In genomic region chr11:71130106-71130505, GRCh38 we compare ENCODE assay signal across 21 cellular contexts.
"Had no signal": no experiment of that assay in that cellular context is flagged by ENCODE, and none has a peak within 500 bp of the region (broad histone marks: within the 10 kb centered on the region; RNA-seq: fewer than 3 reads in every experiment).

No MANE protein-coding gene starts in this region.

- H3K36me3 Mint-ChIP-seq: activated naive CD8-positive, alpha-beta T cell treated with anti-CD3 and anti-CD28 coated beads, Interleukin-2, amount 10 ng/mL, durations not matched to agents 7 days and 5 days; naive thymus-derived CD8-positive, alpha-beta T cell; stimulated activated effector memory CD8-positive, alpha-beta T cell treated with anti-CD3 and anti-CD28 coated beads, Interleukin-12 subunit alpha, Interleukin-12 subunit beta, amount 100 ng/mL, for 72 hours had no signal

- H3K4me3 Mint-ChIP-seq: activated naive CD8-positive, alpha-beta T cell treated with anti-CD3 and anti-CD28 coated beads, Interleukin-2, amount 10 ng/mL, durations not matched to agents 7 days and 5 days; activated T-cell treated with anti-CD3 and anti-CD28 coated beads, Interleukin-2, amount 50 U/mL, for 4 hours; naive thymus-derived CD8-positive, alpha-beta T cell; stimulated activated effector memory CD8-positive, alpha-beta T cell treated with anti-CD3 and anti-CD28 coated beads, Interleukin-12 subunit alpha, Interleukin-12 subunit beta, amount 100 ng/mL, for 72 hours; stimulated activated naive CD8-positive, alpha-beta T cell treated with anti-CD3 and anti-CD28 coated beads, Interleukin-15, amount 100 ng/mL, for 72 hours had no signal

- H3K9me3 ChIP-seq: breast epithelium, heart right ventricle, lower lobe of right lung, prostate gland, tibial nerve, vagina had no signal

- DNase-seq: activated CD4-positive, alpha-beta T cell treated with anti-CD3 and anti-CD28 coated beads, Interleukin-2, amount 50 U/mL, for 4 hours; activated CD8-positive, alpha-beta memory T cell treated with anti-CD3 and anti-CD28 coated beads for 24 hours; activated CD8-positive, alpha-beta memory T cell treated with anti-CD3 and anti-CD28 coated beads, Interleukin-2, amount 50 U/mL, for 4 hours; activated naive CD4-positive, alpha-beta T cell treated with Interleukin-2 at 50 U/mL for 16 hours; activated naive CD8-positive, alpha-beta T cell treated with anti-CD3 and anti-CD28 coated beads, Interleukin-2, amount 10 ng/mL, durations not matched to agents 7 days and 5 days; activated T-cell treated with anti-CD3 and anti-CD28 coated beads, Interleukin-2, amount 50 U/mL, for 4 hours; amniotic stem cell; cerebellar nuclear complex; heart right ventricle; lower lobe of right lung; naive thymus-derived CD8-positive, alpha-beta T cell; stimulated activated CD4-positive, alpha-beta T cell treated with anti-CD3 and anti-CD28 coated beads, Interleukin-1b, Interleukin-23, amount 100 ng/mL, for 48 hours; stimulated activated naive CD8-positive, alpha-beta T cell treated with anti-CD3 and anti-CD28 coated beads, Interleukin-15, amount 100 ng/mL, for 72 hours; T-helper 9 cell had no signal

- ATAC-seq: activated T-cell treated with anti-CD3 and anti-CD28 coated beads, Interleukin-2, amount 50 U/mL, for 4 hours; heart right ventricle; left lobe of liver; lower lobe of right lung; naive thymus-derived CD8-positive, alpha-beta T cell; stimulated activated effector memory CD8-positive, alpha-beta T cell treated with anti-CD3 and anti-CD28 coated beads, Interleukin-12 subunit alpha, Interleukin-12 subunit beta, amount 100 ng/mL, for 72 hours; stimulated activated naive CD8-positive, alpha-beta T cell treated with anti-CD3 and anti-CD28 coated beads, Interleukin-15, amount 100 ng/mL, for 72 hours had no signal

- H3K9me3 Mint-ChIP-seq: activated naive CD8-positive, alpha-beta T cell treated with anti-CD3 and anti-CD28 coated beads, Interleukin-2, amount 10 ng/mL, durations not matched to agents 7 days and 5 days; stimulated activated effector memory CD8-positive, alpha-beta T cell treated with anti-CD3 and anti-CD28 coated beads, Interleukin-12 subunit alpha, Interleukin-12 subunit beta, amount 100 ng/mL, for 72 hours; stimulated activated naive CD8-positive, alpha-beta T cell treated with anti-CD3 and anti-CD28 coated beads, Interleukin-15, amount 100 ng/mL, for 72 hours had no signal

- H3K4me1 ChIP-seq: breast epithelium, heart right ventricle, lower lobe of right lung, prostate gland, tibial nerve, vagina had no signal

- H3K27ac ChIP-seq: breast epithelium, coronary artery, heart right ventricle, lower lobe of right lung, prostate gland, tibial nerve, vagina had no signal

- H3K27me3 ChIP-seq: breast epithelium, tibial nerve, vagina had no signal

- H3K27me3 Mint-ChIP-seq: activated naive CD8-positive, alpha-beta T cell treated with anti-CD3 and anti-CD28 coated beads, Interleukin-2, amount 10 ng/mL, durations not matched to agents 7 days and 5 days had no signal

- H3K36me3 ChIP-seq: breast epithelium, heart right ventricle, lower lobe of right lung, prostate gland, tibial nerve, vagina had no signal

- H3K4me3 ChIP-seq: breast epithelium, coronary artery, heart right ventricle, lower lobe of right lung, prostate gland, tibial nerve, vagina had no signal

- H3K27ac Mint-ChIP-seq: activated naive CD8-positive, alpha-beta T cell treated with anti-CD3 and anti-CD28 coated beads, Interleukin-2, amount 10 ng/mL, durations not matched to agents 7 days and 5 days; naive thymus-derived CD8-positive, alpha-beta T cell; stimulated activated effector memory CD8-positive, alpha-beta T cell treated with anti-CD3 and anti-CD28 coated beads, Interleukin-12 subunit alpha, Interleukin-12 subunit beta, amount 100 ng/mL, for 72 hours; stimulated activated naive CD8-positive, alpha-beta T cell treated with anti-CD3 and anti-CD28 coated beads, Interleukin-15, amount 100 ng/mL, for 72 hours had no signal

- H3K4me1 Mint-ChIP-seq: activated naive CD8-positive, alpha-beta T cell treated with anti-CD3 and anti-CD28 coated beads, Interleukin-2, amount 10 ng/mL, durations not matched to agents 7 days and 5 days; naive thymus-derived CD8-positive, alpha-beta T cell; stimulated activated effector memory CD8-positive, alpha-beta T cell treated with anti-CD3 and anti-CD28 coated beads, Interleukin-12 subunit alpha, Interleukin-12 subunit beta, amount 100 ng/mL, for 72 hours; stimulated activated naive CD8-positive, alpha-beta T cell treated with anti-CD3 and anti-CD28 coated beads, Interleukin-15, amount 100 ng/mL, for 72 hours had no signal
